ENCODE assay signal across 2 cellular contexts in the genomic region with DNA sequence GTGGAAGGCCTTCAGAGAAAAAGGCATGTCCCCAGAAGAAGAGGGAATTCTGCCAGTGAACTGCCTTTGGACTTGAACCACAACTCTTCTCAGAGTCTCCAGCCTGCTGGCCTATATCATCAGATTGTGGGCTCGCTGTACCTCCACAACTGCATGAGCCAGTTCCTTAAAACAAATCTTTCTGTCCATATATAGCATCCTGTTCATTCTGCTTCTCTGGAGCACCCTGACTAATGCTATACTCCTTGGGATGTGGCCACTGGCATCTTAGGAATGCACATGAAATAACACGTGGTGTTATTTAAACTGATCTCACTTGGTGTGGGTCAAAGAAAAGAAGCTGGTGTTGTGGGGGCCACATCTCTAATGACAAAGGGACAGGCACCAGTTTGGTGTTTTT.
TF ChIP-seq lines count a peak whose summit lies in the region.

No MANE protein-coding gene starts in this region.

TF ChIP-seq in GM23338, 12 proteins besides CTCF, POLR2A, EP300 and RAD21 (continues in another document):
- TF ChIP-seq POLR2AphosphoS5 (IDR thresholded peaks at IDR 0.05; ENCODE audit: low read depth) (no peak), CREB1 (CRISPR knock-in tag; IDR thresholded peaks at IDR 0.05; ENCODE audit: low read depth) (no peak), ZNF114 (CRISPR knock-in tag; IDR thresholded peaks at IDR 0.05) (no peak), STAT1 (IDR thresholded peaks at IDR 0.05; ENCODE audit: unreplicated experiment) (no peak), JUNB (IDR thresholded peaks at IDR 0.05; ENCODE audit: unreplicated experiment) (no peak), EZH2 (IDR thresholded peaks at IDR 0.05; ENCODE audit: low read depth, unreplicated experiment) (no peak), ZNF331 (CRISPR knock-in tag; IDR thresholded peaks at IDR 0.05; ENCODE audit: low read depth) (no peak)
- TF ChIP-seq, protein P1, sequence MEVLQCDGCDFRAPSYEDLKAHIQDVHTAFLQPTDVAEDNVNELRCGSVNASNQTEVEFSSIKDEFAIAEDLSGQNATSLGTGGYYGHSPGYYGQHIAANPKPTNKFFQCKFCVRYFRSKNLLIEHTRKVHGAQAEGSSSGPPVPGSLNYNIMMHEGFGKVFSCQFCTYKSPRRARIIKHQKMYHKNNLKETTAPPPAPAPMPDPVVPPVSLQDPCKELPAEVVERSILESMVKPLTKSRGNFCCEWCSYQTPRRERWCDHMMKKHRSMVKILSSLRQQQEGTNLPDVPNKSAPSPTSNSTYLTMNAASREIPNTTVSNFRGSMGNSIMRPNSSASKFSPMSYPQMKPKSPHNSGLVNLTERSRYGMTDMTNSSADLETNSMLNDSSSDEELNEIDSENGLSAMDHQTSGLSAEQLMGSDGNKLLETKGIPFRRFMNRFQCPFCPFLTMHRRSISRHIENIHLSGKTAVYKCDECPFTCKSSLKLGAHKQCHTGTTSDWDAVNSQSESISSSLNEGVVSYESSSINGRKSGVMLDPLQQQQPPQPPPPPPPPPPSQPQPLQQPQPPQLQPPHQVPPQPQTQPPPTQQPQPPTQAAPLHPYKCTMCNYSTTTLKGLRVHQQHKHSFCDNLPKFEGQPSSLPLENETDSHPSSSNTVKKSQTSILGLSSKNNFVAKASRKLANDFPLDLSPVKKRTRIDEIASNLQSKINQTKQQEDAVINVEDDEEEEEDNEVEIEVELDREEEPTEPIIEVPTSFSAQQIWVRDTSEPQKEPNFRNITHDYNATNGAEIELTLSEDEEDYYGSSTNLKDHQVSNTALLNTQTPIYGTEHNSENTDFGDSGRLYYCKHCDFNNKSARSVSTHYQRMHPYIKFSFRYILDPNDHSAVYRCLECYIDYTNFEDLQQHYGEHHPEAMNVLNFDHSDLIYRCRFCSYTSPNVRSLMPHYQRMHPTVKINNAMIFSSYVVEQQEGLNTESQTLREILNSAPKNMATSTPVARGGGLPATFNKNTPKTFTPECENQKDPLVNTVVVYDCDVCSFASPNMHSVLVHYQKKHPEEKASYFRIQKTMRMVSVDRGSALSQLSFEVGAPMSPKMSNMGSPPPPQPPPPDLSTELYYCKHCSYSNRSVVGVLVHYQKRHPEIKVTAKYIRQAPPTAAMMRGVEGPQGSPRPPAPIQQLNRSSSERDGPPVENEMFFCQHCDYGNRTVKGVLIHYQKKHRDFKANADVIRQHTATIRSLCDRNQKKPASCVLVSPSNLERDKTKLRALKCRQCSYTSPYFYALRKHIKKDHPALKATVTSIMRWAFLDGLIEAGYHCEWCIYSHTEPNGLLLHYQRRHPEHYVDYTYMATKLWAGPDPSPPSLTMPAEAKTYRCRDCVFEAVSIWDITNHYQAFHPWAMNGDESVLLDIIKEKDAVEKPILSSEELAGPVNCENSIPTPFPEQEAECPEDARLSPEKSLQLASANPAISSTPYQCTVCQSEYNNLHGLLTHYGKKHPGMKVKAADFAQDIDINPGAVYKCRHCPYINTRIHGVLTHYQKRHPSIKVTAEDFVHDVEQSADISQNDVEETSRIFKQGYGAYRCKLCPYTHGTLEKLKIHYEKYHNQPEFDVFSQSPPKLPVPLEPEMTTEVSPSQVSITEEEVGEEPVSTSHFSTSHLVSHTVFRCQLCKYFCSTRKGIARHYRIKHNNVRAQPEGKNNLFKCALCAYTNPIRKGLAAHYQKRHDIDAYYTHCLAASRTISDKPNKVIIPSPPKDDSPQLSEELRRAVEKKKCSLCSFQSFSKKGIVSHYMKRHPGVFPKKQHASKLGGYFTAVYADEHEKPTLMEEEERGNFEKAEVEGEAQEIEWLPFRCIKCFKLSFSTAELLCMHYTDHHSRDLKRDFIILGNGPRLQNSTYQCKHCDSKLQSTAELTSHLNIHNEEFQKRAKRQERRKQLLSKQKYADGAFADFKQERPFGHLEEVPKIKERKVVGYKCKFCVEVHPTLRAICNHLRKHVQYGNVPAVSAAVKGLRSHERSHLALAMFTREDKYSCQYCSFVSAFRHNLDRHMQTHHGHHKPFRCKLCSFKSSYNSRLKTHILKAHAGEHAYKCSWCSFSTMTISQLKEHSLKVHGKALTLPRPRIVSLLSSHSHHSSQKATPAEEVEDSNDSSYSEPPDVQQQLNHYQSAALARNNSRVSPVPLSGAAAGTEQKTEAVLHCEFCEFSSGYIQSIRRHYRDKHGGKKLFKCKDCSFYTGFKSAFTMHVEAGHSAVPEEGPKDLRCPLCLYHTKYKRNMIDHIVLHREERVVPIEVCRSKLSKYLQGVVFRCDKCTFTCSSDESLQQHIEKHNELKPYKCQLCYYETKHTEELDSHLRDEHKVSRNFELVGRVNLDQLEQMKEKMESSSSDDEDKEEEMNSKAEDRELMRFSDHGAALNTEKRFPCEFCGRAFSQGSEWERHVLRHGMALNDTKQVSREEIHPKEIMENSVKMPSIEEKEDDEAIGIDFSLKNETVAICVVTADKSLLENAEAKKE (CRISPR knock-in tag; IDR thresholded peaks at IDR 0.05) = no peak
- TF ChIP-seq, protein P2, sequence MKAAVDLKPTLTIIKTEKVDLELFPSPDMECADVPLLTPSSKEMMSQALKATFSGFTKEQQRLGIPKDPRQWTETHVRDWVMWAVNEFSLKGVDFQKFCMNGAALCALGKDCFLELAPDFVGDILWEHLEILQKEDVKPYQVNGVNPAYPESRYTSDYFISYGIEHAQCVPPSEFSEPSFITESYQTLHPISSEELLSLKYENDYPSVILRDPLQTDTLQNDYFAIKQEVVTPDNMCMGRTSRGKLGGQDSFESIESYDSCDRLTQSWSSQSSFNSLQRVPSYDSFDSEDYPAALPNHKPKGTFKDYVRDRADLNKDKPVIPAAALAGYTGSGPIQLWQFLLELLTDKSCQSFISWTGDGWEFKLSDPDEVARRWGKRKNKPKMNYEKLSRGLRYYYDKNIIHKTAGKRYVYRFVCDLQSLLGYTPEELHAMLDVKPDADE (IDR thresholded peaks at IDR 0.05) = no peak
- TF ChIP-seq, protein P3, sequence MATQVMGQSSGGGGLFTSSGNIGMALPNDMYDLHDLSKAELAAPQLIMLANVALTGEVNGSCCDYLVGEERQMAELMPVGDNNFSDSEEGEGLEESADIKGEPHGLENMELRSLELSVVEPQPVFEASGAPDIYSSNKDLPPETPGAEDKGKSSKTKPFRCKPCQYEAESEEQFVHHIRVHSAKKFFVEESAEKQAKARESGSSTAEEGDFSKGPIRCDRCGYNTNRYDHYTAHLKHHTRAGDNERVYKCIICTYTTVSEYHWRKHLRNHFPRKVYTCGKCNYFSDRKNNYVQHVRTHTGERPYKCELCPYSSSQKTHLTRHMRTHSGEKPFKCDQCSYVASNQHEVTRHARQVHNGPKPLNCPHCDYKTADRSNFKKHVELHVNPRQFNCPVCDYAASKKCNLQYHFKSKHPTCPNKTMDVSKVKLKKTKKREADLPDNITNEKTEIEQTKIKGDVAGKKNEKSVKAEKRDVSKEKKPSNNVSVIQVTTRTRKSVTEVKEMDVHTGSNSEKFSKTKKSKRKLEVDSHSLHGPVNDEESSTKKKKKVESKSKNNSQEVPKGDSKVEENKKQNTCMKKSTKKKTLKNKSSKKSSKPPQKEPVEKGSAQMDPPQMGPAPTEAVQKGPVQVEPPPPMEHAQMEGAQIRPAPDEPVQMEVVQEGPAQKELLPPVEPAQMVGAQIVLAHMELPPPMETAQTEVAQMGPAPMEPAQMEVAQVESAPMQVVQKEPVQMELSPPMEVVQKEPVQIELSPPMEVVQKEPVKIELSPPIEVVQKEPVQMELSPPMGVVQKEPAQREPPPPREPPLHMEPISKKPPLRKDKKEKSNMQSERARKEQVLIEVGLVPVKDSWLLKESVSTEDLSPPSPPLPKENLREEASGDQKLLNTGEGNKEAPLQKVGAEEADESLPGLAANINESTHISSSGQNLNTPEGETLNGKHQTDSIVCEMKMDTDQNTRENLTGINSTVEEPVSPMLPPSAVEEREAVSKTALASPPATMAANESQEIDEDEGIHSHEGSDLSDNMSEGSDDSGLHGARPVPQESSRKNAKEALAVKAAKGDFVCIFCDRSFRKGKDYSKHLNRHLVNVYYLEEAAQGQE (IDR thresholded peaks at IDR 0.05; ENCODE audit: unreplicated experiment) = no peak

TF ChIP-seq in SK-N-SH, 30 proteins besides CTCF, POLR2A, EP300 and RAD21 (continues in another document):
- TF ChIP-seq, protein P4, sequence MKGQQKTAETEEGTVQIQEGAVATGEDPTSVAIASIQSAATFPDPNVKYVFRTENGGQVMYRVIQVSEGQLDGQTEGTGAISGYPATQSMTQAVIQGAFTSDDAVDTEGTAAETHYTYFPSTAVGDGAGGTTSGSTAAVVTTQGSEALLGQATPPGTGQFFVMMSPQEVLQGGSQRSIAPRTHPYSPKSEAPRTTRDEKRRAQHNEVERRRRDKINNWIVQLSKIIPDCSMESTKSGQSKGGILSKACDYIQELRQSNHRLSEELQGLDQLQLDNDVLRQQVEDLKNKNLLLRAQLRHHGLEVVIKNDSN (IDR thresholded peaks at IDR 0.05; ENCODE audit: borderline replicate concordance, low read depth) = peak; percentile 51; the same call in 1 of the 2 replicates
- no peak for TF ChIP-seq EZH2phosphoT487 (IDR thresholded peaks at IDR 0.05; ENCODE audit: borderline replicate concordance, low read depth)
- peak; percentile 4; the same call in 1 of the 2 replicates for TF ChIP-seq JUND (IDR thresholded peaks at IDR 0.05)
- TF ChIP-seq NRF1 (IDR thresholded peaks at IDR 0.05; ENCODE audit: low read depth, low read length) = no peak
- TF ChIP-seq RCOR1 (IDR thresholded peaks at IDR 0.05; ENCODE audit: low read length) = no peak
- TF ChIP-seq, protein P5, sequence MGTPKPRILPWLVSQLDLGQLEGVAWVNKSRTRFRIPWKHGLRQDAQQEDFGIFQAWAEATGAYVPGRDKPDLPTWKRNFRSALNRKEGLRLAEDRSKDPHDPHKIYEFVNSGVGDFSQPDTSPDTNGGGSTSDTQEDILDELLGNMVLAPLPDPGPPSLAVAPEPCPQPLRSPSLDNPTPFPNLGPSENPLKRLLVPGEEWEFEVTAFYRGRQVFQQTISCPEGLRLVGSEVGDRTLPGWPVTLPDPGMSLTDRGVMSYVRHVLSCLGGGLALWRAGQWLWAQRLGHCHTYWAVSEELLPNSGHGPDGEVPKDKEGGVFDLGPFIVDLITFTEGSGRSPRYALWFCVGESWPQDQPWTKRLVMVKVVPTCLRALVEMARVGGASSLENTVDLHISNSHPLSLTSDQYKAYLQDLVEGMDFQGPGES (IDR thresholded peaks at IDR 0.05; ENCODE audit: low read depth, low read length) = no peak
- TF ChIP-seq RXRA (IDR thresholded peaks at IDR 0.05; ENCODE audit: borderline replicate concordance, low read depth) = no peak
- no peak for TF ChIP-seq RFX5 (IDR thresholded peaks at IDR 0.05; ENCODE audit: low read length)
- TF ChIP-seq, protein P3 (IDR thresholded peaks at IDR 0.05; ENCODE audit: low read depth, low read length) = no peak
- TF ChIP-seq USF2 (IDR thresholded peaks at IDR 0.05; ENCODE audit: borderline replicate concordance, low read depth, low read length) = no peak
- TF ChIP-seq TCF12 (IDR thresholded peaks at IDR 0.05) = peak; percentile 70
- TF ChIP-seq TEAD4 (IDR thresholded peaks at IDR 0.05; ENCODE audit: borderline replicate concordance, insufficient read depth) = peak; percentile 35; the same call in 1 of the 2 replicates
- peak; percentile 23; the same call in 1 of the 2 replicates for TF ChIP-seq FOSL2 (IDR thresholded peaks at IDR 0.05; ENCODE audit: borderline replicate concordance, low read depth)
- 0 out of 2 replicates have a peak, but pooled peaks have one; percentile 21 for TF ChIP-seq NFIC (IDR thresholded peaks at IDR 0.05; ENCODE audit: borderline replicate concordance)
- TF ChIP-seq, protein P6, sequence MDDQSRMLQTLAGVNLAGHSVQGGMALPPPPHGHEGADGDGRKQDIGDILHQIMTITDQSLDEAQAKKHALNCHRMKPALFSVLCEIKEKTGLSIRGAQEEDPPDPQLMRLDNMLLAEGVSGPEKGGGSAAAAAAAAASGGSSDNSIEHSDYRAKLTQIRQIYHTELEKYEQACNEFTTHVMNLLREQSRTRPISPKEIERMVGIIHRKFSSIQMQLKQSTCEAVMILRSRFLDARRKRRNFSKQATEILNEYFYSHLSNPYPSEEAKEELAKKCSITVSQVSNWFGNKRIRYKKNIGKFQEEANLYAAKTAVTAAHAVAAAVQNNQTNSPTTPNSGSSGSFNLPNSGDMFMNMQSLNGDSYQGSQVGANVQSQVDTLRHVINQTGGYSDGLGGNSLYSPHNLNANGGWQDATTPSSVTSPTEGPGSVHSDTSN (IDR thresholded peaks at IDR 0.05) = peak; percentile 22; the same call in 1 of the 2 replicates
- no peak for TF ChIP-seq ZBTB33 (IDR thresholded peaks at IDR 0.05; ENCODE audit: borderline replicate concordance, low read depth)
- TF ChIP-seq SMC3 (IDR thresholded peaks at IDR 0.05; ENCODE audit: low read depth, low read length) = no peak
- 0 out of 2 replicates have a peak, but pooled peaks have one; percentile 6 for TF ChIP-seq TAF1 (IDR thresholded peaks at IDR 0.05; ENCODE audit: borderline replicate concordance, low read depth, low read length)
